24 cellular contexts compared by ENCODE assay signal in the genomic region with DNA sequence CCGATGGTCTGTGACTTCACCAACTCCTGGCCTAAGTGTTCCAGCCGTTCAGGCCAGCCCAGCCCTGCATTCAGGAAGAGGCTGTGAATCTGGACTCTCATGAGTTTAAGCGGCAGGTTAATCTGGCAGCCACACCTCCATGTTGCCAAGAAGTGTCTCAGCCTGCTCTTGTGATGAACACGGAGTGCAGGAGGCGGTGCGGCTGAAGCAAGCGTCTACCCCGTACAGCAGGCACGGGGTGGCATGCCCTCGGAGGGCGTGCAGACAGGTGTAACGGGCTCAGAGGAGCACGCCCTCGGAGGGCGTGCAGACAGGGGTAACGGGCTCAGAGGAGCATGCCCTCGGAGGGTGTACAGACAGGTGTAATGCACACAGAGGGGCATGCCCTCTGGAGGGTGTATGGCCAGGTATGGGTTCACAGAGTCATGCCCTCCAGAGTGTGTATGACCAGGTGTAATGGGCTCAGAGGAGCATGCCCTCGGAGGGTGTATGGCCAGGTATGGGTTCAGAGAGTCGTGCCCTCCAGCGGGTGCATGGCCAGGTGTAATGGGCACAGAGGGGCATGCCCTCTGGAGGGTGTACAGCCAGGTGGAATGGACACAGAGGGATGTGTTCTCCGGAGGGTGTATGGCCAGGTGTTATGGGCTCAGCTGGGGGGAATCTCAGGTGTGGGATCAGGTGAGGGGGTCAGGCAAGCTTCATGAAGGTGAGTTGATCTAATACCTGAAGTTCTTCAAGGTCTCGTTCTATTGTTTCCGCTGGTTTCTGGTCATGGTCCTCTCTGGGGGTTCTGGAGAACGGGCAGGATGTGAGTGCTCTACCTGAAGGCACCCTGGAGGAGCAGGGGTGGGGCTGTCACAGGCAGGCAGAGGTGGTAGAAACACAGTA. TPM values are rescaled to one million over a fixed set of nuclear protein-coding genes. Genes with fewer than 3 reads are reported as not detected.
DNase-seq lines count a peak whose midpoint lies in the region; ATAC-seq and TF ChIP-seq lines count a peak whose summit lies in the region.
"Had no signal": no experiment of that assay in that cellular context is flagged by ENCODE, and none has a peak within 500 bp of the region (broad histone marks: within the 10 kb centered on the region; RNA-seq: fewer than 3 reads in every experiment).

No MANE protein-coding gene starts in this region.

- H3K27me3 ChIP-seq in adrenal gland (no peaks in the 10 kb centered on the region), right cardiac atrium (ENCODE audit: control insufficient read depth, insufficient read depth) (no peaks in the 10 kb centered on the region)
- H3K27me3 ChIP-seq: BLaER1 had no signal

- H3K27ac Mint-ChIP-seq in activated CD8-positive, alpha-beta memory T cell treated with anti-CD3 and anti-CD28 coated beads, Interleukin-2, amount 10 ng/mL, durations not matched to agents 7 days and 5 days, result no peak overlapping the region
- H3K27ac Mint-ChIP-seq: HFFc6, mesothelial cell of epicardium, nephron had no signal

- CTCF ChIA-PET in activated CD8-positive, alpha-beta memory T cell treated with anti-CD3 and anti-CD28 coated beads, Interleukin-2, amount 10 ng/mL, durations not matched to agents 7 days and 5 days (lab: Charles Lee), result interaction anchor here (1.5 kb wide), 1 partner anchor 14 kb away, joined by 3 read pairs; no protein-coding TSS in a partner anchor

- H3K4me1 ChIP-seq in adrenal gland (replicated peaks in 1 of 2) (peaks cover 0 to 3% of the 10 kb centered on the region in 2 donors), right cardiac atrium (ENCODE audit: control insufficient read depth, insufficient read depth, low read length) (no peaks in the 10 kb centered on the region)
- H3K4me1 ChIP-seq: foreskin keratinocyte had no signal

- DNase-seq in activated CD8-positive, alpha-beta memory T cell treated with anti-CD3 and anti-CD28 coated beads for 24 hours, result peak; percentile 47
- DNase-seq in activated CD8-positive, alpha-beta memory T cell treated with anti-CD3 and anti-CD28 coated beads, Interleukin-2, amount 10 ng/mL, durations not matched to agents 7 days and 5 days, result no peak
- DNase-seq in adrenal gland (peak in 4 of 7 donors; percentile 10 to 33 (median 14)), right cardiac atrium (peak in 2 of 3 donors; percentile 6 to 49)
- peak; percentile 14 for DNase-seq in stimulated activated CD8-positive, alpha-beta memory T cell treated with anti-CD3 and anti-CD28 coated beads, Interleukin-4, amount 100 ng/mL, for 48 hours
- DNase-seq: activated effector memory CD4-positive, alpha-beta T cell treated with anti-CD3 and anti-CD28 coated beads, Interleukin-2, amount 50 U/mL, for 16 hours; amniotic stem cell; EL; foreskin keratinocyte; HFFc6; NCI-H524 treated with DMSO at 0.1 percent for 48 hours; RPMI8226; stimulated activated CD4-positive, alpha-beta T cell treated with anti-CD3 and anti-CD28 coated beads, Interleukin-4, amount 100 ng/mL, for 4 hours; T-helper 9 cell had no signal

- TF ChIP-seq CTCF in adrenal gland (IDR thresholded peaks at IDR 0.05), result no peak

- H3K27me3 Mint-ChIP-seq in activated CD8-positive, alpha-beta memory T cell treated with anti-CD3 and anti-CD28 coated beads, Interleukin-2, amount 10 ng/mL, durations not matched to agents 7 days and 5 days, result no peaks in the 10 kb centered on the region

- no peak overlapping the region for H3K4me3 Mint-ChIP-seq in activated CD8-positive, alpha-beta memory T cell treated with anti-CD3 and anti-CD28 coated beads, Interleukin-2, amount 10 ng/mL, durations not matched to agents 7 days and 5 days
- H3K4me3 Mint-ChIP-seq: HFFc6, mesothelial cell of epicardium, nephron had no signal

- intact Hi-C loops in adrenal gland (cut with DNase I) (no loop called here), right cardiac atrium (cut with DNase I) (no loop called here)

- TF ChIP-seq POLR2A in adrenal gland (IDR thresholded peaks at IDR 0.05) (no peak), GM18505 (IDR thresholded peaks at IDR 0.05; ENCODE audit: borderline replicate concordance, extremely low read depth, insufficient read depth, insufficient read length) (no peak)

- WGBS in adrenal gland, 4 donors, result 89 to 94% (median 90%) methylated on average over 22 to 24 of the region's 24 CpGs
- WGBS in right cardiac atrium, result 86% methylated on average over 24 of the region's 24 CpGs

- H3K9me3 Mint-ChIP-seq in activated CD8-positive, alpha-beta memory T cell treated with anti-CD3 and anti-CD28 coated beads, Interleukin-2, amount 10 ng/mL, durations not matched to agents 7 days and 5 days (ENCODE audit: low read depth), result no peaks in the 10 kb centered on the region
- H3K9me3 Mint-ChIP-seq: mesothelial cell of epicardium had no signal

- H3K27ac ChIP-seq in adrenal gland, result no peak overlapping the region
- H3K27ac ChIP-seq in right cardiac atrium (ENCODE audit: low read length), result no peak overlapping the region
- H3K27ac ChIP-seq: BLaER1, foreskin keratinocyte, HL-60 had no signal

- no peak overlapping the region for H3K4me3 ChIP-seq in adrenal gland
- H3K4me3 ChIP-seq in right cardiac atrium (ENCODE audit: low read length), result no peak overlapping the region
- H3K4me3 ChIP-seq: BLaER1 had no signal

- H3K9me3 ChIP-seq in adrenal gland (replicated peaks in 1 of 3), result no peaks in the 10 kb centered on the region
- H3K9me3 ChIP-seq in right cardiac atrium (ENCODE audit: control insufficient read depth, low read length), result no peaks in the 10 kb centered on the region
- H3K9me3 ChIP-seq: BLaER1 had no signal

- H3K36me3 ChIP-seq in adrenal gland (replicated peaks in 1 of 2), result no peaks in the 10 kb centered on the region
- H3K36me3 ChIP-seq: BLaER1 had no signal

- H3K4me1 Mint-ChIP-seq in activated CD8-positive, alpha-beta memory T cell treated with anti-CD3 and anti-CD28 coated beads, Interleukin-2, amount 10 ng/mL, durations not matched to agents 7 days and 5 days, result no peaks in the 10 kb centered on the region
- H3K4me1 Mint-ChIP-seq: mesothelial cell of epicardium had no signal

- no peak for ATAC-seq in activated CD8-positive, alpha-beta memory T cell treated with anti-CD3 and anti-CD28 coated beads, Interleukin-2, amount 10 ng/mL, durations not matched to agents 7 days and 5 days
- ATAC-seq in right cardiac atrium (no peak), GM21360 (IDR thresholded peaks at IDR 0.05; ENCODE audit: unreplicated experiment) (no peak), GM21825 (IDR thresholded peaks at IDR 0.05; ENCODE audit: unreplicated experiment) (no peak), GM18505 (IDR thresholded peaks at IDR 0.05; ENCODE audit: unreplicated experiment) (no peak)
- ATAC-seq: foreskin keratinocyte had no signal

- no peaks in the 10 kb centered on the region for H3K36me3 Mint-ChIP-seq in activated CD8-positive, alpha-beta memory T cell treated with anti-CD3 and anti-CD28 coated beads, Interleukin-2, amount 10 ng/mL, durations not matched to agents 7 days and 5 days
- H3K36me3 Mint-ChIP-seq: mesothelial cell of epicardium had no signal

RNA-seq across cellular contexts. Expression of a gene that starts 22.6 kb away (rescaled TPM):
- not detected for total RNA-seq in activated CD8-positive, alpha-beta memory T cell treated with anti-CD3 and anti-CD28 coated beads, Interleukin-2, amount 10 ng/mL, durations not matched to agents 7 days and 5 days
- total RNA-seq in adrenal gland, result under 1 TPM in 3 of 8 donors, not detected in 5; 0.07 to 0.65 (median 0.23) TPM
- under 1 TPM in 2 of 3 donors, not detected in 1; 0.07 to 0.32 TPM for polyA plus RNA-seq in adrenal gland
- under 1 TPM in 1 of 4 donors, not detected in 3; 0.03 TPM for total RNA-seq in right cardiac atrium
- not detected for polyA plus RNA-seq in right cardiac atrium
- total RNA-seq: dermis microvascular lymphatic vessel endothelial cell, epithelial cell of proximal tubule, foreskin keratinocyte, HFFc6, pulmonary artery endothelial cell had no signal
- polyA plus RNA-seq: foreskin keratinocyte had no signal

RNA-seq across cellular contexts. Expression of a gene that starts 32.8 kb away (rescaled TPM):
- total RNA-seq in activated CD8-positive, alpha-beta memory T cell treated with anti-CD3 and anti-CD28 coated beads, Interleukin-2, amount 10 ng/mL, durations not matched to agents 7 days and 5 days, result not detected
- total RNA-seq in adrenal gland (not detected), right cardiac atrium (not detected)
- polyA plus RNA-seq in adrenal gland (under 1 TPM in 2 of 3 donors, not detected in 1; 0.10 to 0.32 TPM), right cardiac atrium (not detected)
- total RNA-seq: dermis microvascular lymphatic vessel endothelial cell, HFFc6, pulmonary artery endothelial cell had no signal
